ENCODE assay signal across 23 cellular contexts in genomic region chr22:48647606-48648515, GRCh38.
"Had no signal": no experiment of that assay in that cellular context is flagged by ENCODE, and none has a peak within 500 bp of the region (broad histone marks: within the 10 kb centered on the region; RNA-seq: fewer than 3 reads in every experiment).

No MANE protein-coding gene starts in this region.

- DNase-seq: activated CD4-positive, alpha-beta memory T cell treated with anti-CD3 and anti-CD28 coated beads, Interleukin-2, amount 10 ng/mL, durations not matched to agents 7 days and 5 days; activated CD4-positive, alpha-beta T cell treated with anti-CD3 and anti-CD28 coated beads for 1 hour; activated CD4-positive, alpha-beta T cell treated with anti-CD3 and anti-CD28 coated beads, Interleukin-2, amount 10 ng/mL, durations not matched to agents 7 days and 5 days; activated CD8-positive, alpha-beta memory T cell treated with anti-CD3 and anti-CD28 coated beads, Interleukin-2, amount 50 U/mL, for 48 hours; activated gamma-delta T cell; activated naive CD4-positive, alpha-beta T cell treated with anti-CD3 and anti-CD28 coated beads, Interleukin-2, amount 10 ng/mL, durations not matched to agents 7 days and 5 days; activated naive CD8-positive, alpha-beta T cell treated with anti-CD3 and anti-CD28 coated beads, Interleukin-2, amount 10 ng/mL, durations not matched to agents 7 days and 5 days; activated T-cell treated with anti-CD3 and anti-CD28 coated beads, Interleukin-2, amount 50 U/mL, for 24 hours; dorsolateral prefrontal cortex; effector memory CD4-positive, alpha-beta T cell; naive B cell; nephron progenitor cell; nucleus accumbens; retina; stimulated activated CD4-positive, alpha-beta T cell treated with anti-CD3 and anti-CD28 coated beads, Interleukin-1b, Interleukin-23, amount 100 ng/mL, for 48 hours; stimulated activated CD4-positive, alpha-beta T cell treated with anti-CD3 and anti-CD28 coated beads, Interleukin-4, amount 100 ng/mL, for 4 hours; stimulated activated CD8-positive, alpha-beta memory T cell treated with anti-CD3 and anti-CD28 coated beads, Interleukin-4, amount 100 ng/mL, for 48 hours; stimulated activated naive CD8-positive, alpha-beta T cell treated with anti-CD3 and anti-CD28 coated beads, Interleukin-15, amount 100 ng/mL, for 72 hours; substantia nigra; T-helper 9 cell had no signal

- ATAC-seq: pancreas; stimulated activated memory B cell treated with anti-CD40 and anti-IgM and Interleukin-4, amounts not matched to agents 10 μg/mL and 1 μg/mL and 100 μg/mL, for 72 hours; stimulated activated naive CD8-positive, alpha-beta T cell treated with anti-CD3 and anti-CD28 coated beads, Interleukin-15, amount 100 ng/mL, for 72 hours; WTC11 had no signal
